Comparison of ENCODE assay signal across 8 cellular contexts in genomic region chr2:11746376-11746806, GRCh38. TPM values are rescaled to one million over a fixed set of nuclear protein-coding genes. Genes with fewer than 3 reads are reported as not detected.
A peak's percentile ranks its signal among the peaks of the same experiment; 100 is the strongest.
DNase-seq lines count a peak whose midpoint lies in the region; ATAC-seq, FAIRE-seq and TF ChIP-seq lines count a peak whose summit lies in the region.

LPIN1 (plus strand) TSS chr2:11746632; CDS start chr2:11765542, 18,910 bp downstream.

- peaks cover 43% of the 10 kb centered on the region for H3K79me2 ChIP-seq in smooth muscle cell (ENCODE audit: low read depth)

- H3K4me3 ChIP-seq in A549 (peak within 1 kb of the TSS; percentile 64), bronchial epithelial cell (ENCODE audit: low read depth, low read length) (peak within 1 kb of the TSS; percentile 59), smooth muscle cell (peak within 1 kb of the TSS; percentile 67)

- H3K27me3 Mint-ChIP-seq in WTC11 (ENCODE audit: low read depth), result peaks cover 13% of the 10 kb centered on the region

- 4% methylated on average over 4 of the region's 49 CpGs for WGBS in A549 (ENCODE audit: missing lambda C conversion rate)
- 1% methylated on average over 28 of the region's 49 CpGs for WGBS in smooth muscle cell (ENCODE audit: low lambda C conversion rate)

- no peaks in the 10 kb centered on the region for H3K9me3 ChIP-seq in A549
- H3K9me3 ChIP-seq in smooth muscle cell (replicated peaks; ENCODE audit: low read depth), result no peaks in the 10 kb centered on the region

- DNase-seq in A549 (ENCODE audit: low read depth in 1 of 2, low spot score in 1 of 2) (peak; percentile 86 to 88), NCI-H2227 (lab: John Stamatoyannopoulos, UW; ENCODE audit: unreplicated experiment) (peak; percentile 91), WTC11 (ENCODE audit: low spot score) (peak; percentile 86), bronchial epithelial cell (ENCODE audit: low read depth) (peak; percentile 43), iPS-NIHi7 (ENCODE audit: extremely low spot score) (peak; percentile 93), smooth muscle cell (lab: John Stamatoyannopoulos, UW; ENCODE audit: unreplicated experiment) (peak; percentile 77)

- peak within 1 kb of the TSS; percentile 67 for H3K9ac ChIP-seq in smooth muscle cell (ENCODE audit: low read depth)

- H3K4me3 Mint-ChIP-seq in WTC11, result peak within 1 kb of the TSS; percentile 64

- peak within 1 kb of the TSS; percentile 75 for H2AFZ ChIP-seq in smooth muscle cell (ENCODE audit: low read depth)

- H3F3A ChIP-seq in smooth muscle cell (ENCODE audit: low read depth), result peaks cover 21% of the 10 kb centered on the region

- H3K4me2 ChIP-seq in A549 (peak within 1 kb of the TSS; percentile 86), smooth muscle cell (peak within 1 kb of the TSS; percentile 90)

- no peak for TF ChIP-seq EP300 in A549 (IDR thresholded peaks at IDR 0.05)

- H3K9me3 Mint-ChIP-seq in WTC11, result no peaks in the 10 kb centered on the region; the same call in 1 of the 2 replicates

- H3K4me1 ChIP-seq in A549 (peaks cover 47% of the 10 kb centered on the region), smooth muscle cell (ENCODE audit: low read depth) (peaks cover 21% of the 10 kb centered on the region)

- CTCF ChIA-PET in A549 (lab: Yijun Ruan, JAX), result interaction anchor here (1.1 to 13.3 kb wide), 11 partner anchors 8 to 162 kb away, joined by 3 to 83 read pairs (median 7); no protein-coding TSS in a partner anchor
- CTCF ChIA-PET in WTC11 (lab: Charles Lee), result interaction anchor here (0.6 to 4.6 kb wide), 11 partner anchors 8 to 933 kb away, joined by 3 to 64 read pairs (median 4); no protein-coding TSS in a partner anchor

- H3K36me3 Mint-ChIP-seq in WTC11, result no peaks in the 10 kb centered on the region

- peak within 1 kb of the TSS; percentile 86 to 90 for H3K27ac ChIP-seq in A549
- peak within 1 kb of the TSS; percentile 47 for H3K27ac ChIP-seq in smooth muscle cell (ENCODE audit: low read depth)

- peak; percentile 55 for TF ChIP-seq POLR2A in A549 (IDR thresholded peaks at IDR 0.05; ENCODE audit: low read length)

- ATAC-seq in A549 (peak; percentile 64 to 68), GM18517 (IDR thresholded peaks at IDR 0.05; ENCODE audit: unreplicated experiment) (peak; percentile 39), HG03039 (IDR thresholded peaks at IDR 0.05; ENCODE audit: unreplicated experiment) (peak; percentile 45), WTC11 (peak; percentile 67)

- FAIRE-seq in A549 (lab: Jason Lieb, UNC), result no peak
- no peak for FAIRE-seq in bronchial epithelial cell (lab: Jason Lieb, UNC)

- TF ChIP-seq CTCF in A549 (IDR thresholded peaks at IDR 0.05) (peak; percentile 17; the same call in 1 of the 3 replicates), WTC11 (IDR thresholded peaks at IDR 0.05) (no peak), bronchial epithelial cell (IDR thresholded peaks at IDR 0.05; ENCODE audit: insufficient read depth, low read length, severe bottlenecking) (no peak), smooth muscle cell (IDR thresholded peaks at IDR 0.05; ENCODE audit: borderline replicate concordance, insufficient read depth, poor library complexity, severe bottlenecking) (no peak)

- H3K36me3 ChIP-seq in bronchial epithelial cell (ENCODE audit: control insufficient read depth, insufficient read depth, low read length), result no peaks in the 10 kb centered on the region
- H3K36me3 ChIP-seq in smooth muscle cell (ENCODE audit: low read depth), result no peaks in the 10 kb centered on the region

- peaks cover 77% of the 10 kb centered on the region for H3K4me1 Mint-ChIP-seq in WTC11

- H3K27me3 ChIP-seq in bronchial epithelial cell (ENCODE audit: control insufficient read depth, insufficient read depth, low read length) (no peaks in the 10 kb centered on the region), smooth muscle cell (ENCODE audit: low read depth) (no peaks in the 10 kb centered on the region)

- peaks cover 41% of the 10 kb centered on the region for H4K20me1 ChIP-seq in smooth muscle cell (ENCODE audit: low read depth)

- peak within 1 kb of the TSS; percentile 78 for H3K27ac Mint-ChIP-seq in WTC11

- peak in 1 of 2 experiments; percentile 34; a peak in 1 of 5 replicates for TF ChIP-seq RAD21 in A549 (conservative IDR thresholded peaks at IDR 0.05 in 1 of 2, IDR thresholded peaks at IDR 0.05 in 1 of 2)

- POLR2A ChIA-PET in A549 (lab: Yijun Ruan, JAX) (interaction anchor here (1.0 kb wide), 1 partner anchor 62 kb away, joined by 3 read pairs; no protein-coding TSS in a partner anchor), WTC11 (lab: Charles Lee) (interaction anchor here (1.1 to 1.2 kb wide), 2 partner anchors 8 to 66 kb away, joined by 3 read pairs; no protein-coding TSS in a partner anchor)

TF ChIP-seq in A549, 52 proteins besides CTCF, POLR2A, EP300 and RAD21 (continues in another document):
- TF ChIP-seq ATOH8 (CRISPR knock-in tag; IDR thresholded peaks at IDR 0.05; ENCODE audit: low read depth) (no peak), ESRRA (IDR thresholded peaks at IDR 0.05; ENCODE audit: borderline replicate concordance, low read length) (no peak), TFCP2L1 (CRISPR knock-in tag; IDR thresholded peaks at IDR 0.05) (no peak), RFX5 (IDR thresholded peaks at IDR 0.05) (no peak), FOSB (CRISPR knock-in tag; IDR thresholded peaks at IDR 0.05) (no peak), KDM1A (IDR thresholded peaks at IDR 0.05; ENCODE audit: low read depth) (no peak), NPAS2 (CRISPR knock-in tag; IDR thresholded peaks at IDR 0.05; ENCODE audit: borderline replicate concordance) (no peak), TP53 (CRISPR knock-in tag; IDR thresholded peaks at IDR 0.05) (no peak), POLR2AphosphoS2 (conservative IDR thresholded peaks at IDR 0.05; ENCODE audit: low read length) (no peak), MAX (IDR thresholded peaks at IDR 0.05) (peak; percentile 81)

TF ChIP-seq in WTC11, 78 proteins besides CTCF, POLR2A, EP300 and RAD21:
- peak; percentile 51; the same call in 1 of the 2 replicates for TF ChIP-seq FOXP4 (CRISPR knock-in tag; IDR thresholded peaks at IDR 0.05)
- 0 out of 2 replicates have a peak, but pooled peaks have one; percentile 12 for TF ChIP-seq ZNF232 (CRISPR knock-in tag; IDR thresholded peaks at IDR 0.05)
- TF ChIP-seq KAT7 (CRISPR knock-in tag; IDR thresholded peaks at IDR 0.05; ENCODE audit: borderline replicate concordance), result peak; percentile 69; the same call in 1 of the 2 replicates
- TF ChIP-seq JUN (CRISPR knock-in tag; IDR thresholded peaks at IDR 0.05), result no peak
- no peak for TF ChIP-seq ESRRA (CRISPR knock-in tag; IDR thresholded peaks at IDR 0.05; ENCODE audit: borderline replicate concordance)
- peak; percentile 68 for TF ChIP-seq SP1 (CRISPR knock-in tag; conservative IDR thresholded peaks at IDR 0.05)

RNA-seq across cellular contexts. Expression of gene LPIN1, which starts in this region (rescaled TPM):
- 18.5 and 19.2 TPM in 2 replicates for polyA plus RNA-seq in A549 (2011; rRNA removed)
- 14.2 and 15.7 TPM in 2 replicates for polyA plus RNA-seq in A549 (2012; cell fraction: cytosol; rRNA removed)
- polyA plus RNA-seq in A549 (2012; cell fraction: nucleus; rRNA removed), result 22.9 and 29.1 TPM in 2 replicates
- polyA plus RNA-seq in A549 (2017; fragmentation: RNase III; extraction: RNeasy Plus Mini Kit Qiagen cat#74134 plus additional on column Dnase treatment), result 14.7 to 27.5 TPM (median 25.1 TPM) in 3 replicates
- 16.5 and 19.3 TPM in 2 replicates for polyA minus RNA-seq in A549 (2011; rRNA and poly(A)+ RNA removed)
- total RNA-seq in WTC11 (2021), result 12.2 to 14.5 TPM (median 13.9 TPM) in 3 replicates
- 7.0 and 12.1 TPM in 2 replicates for total RNA-seq in bronchial epithelial cell
- 13.8 and 23.4 TPM in 2 replicates for total RNA-seq in smooth muscle cell
- 11.7 and 17.9 TPM in 2 replicates for polyA plus RNA-seq in smooth muscle cell

Comparison
In these comparisons a context has a peak if more than half of its experiments do, and no peak if none do; other contexts are left out.
1. Peak in every context shown above with its lines: DNase-seq, ATAC-seq, H3K4me3 ChIP-seq and H3K27ac ChIP-seq.
2. DNase-seq: peak in every context shown above with its lines; median percentile 93 in iPS-NIHi7; 91 in NCI-H2227; 87 in A549; 86 in WTC11; 77 in smooth muscle cell; 43 in bronchial epithelial cell.